In the genomic region with DNA sequence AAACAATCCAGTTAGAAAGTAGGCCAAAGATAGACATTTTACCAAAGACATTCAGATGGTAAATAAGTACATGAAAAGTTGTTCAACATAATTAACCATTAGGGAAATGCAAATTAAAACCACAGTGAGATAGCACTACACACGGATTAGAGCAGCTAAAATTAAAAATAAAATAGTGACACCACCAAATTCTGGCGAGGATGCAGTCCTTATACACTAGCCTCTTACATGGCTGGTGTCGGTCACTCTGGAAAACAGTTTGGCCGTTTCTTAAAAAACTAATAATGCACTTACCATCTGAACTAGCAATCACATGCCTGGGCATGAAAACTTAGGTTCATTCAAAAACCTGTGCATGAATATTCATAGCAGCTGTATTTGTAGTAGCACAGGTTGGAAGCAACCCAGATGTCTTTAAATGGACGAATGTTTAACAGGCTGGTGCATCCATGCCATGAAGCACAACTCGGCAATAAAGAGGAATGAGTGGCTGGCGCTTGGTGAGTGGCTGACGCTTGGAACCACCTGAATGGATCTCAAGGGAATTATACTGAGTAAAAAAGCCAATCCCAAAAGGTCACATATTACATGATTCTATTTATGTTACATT, we compare ENCODE assay signal across 32 cellular contexts.
"Had no signal": no experiment of that assay in that cellular context is flagged by ENCODE, and none has a peak within 500 bp of the region (broad histone marks: within the 10 kb centered on the region; RNA-seq: fewer than 3 reads in every experiment).

No MANE protein-coding gene starts in this region.

- H3K27ac Mint-ChIP-seq: activated naive CD8-positive, alpha-beta T cell treated with anti-CD3 and anti-CD28 coated beads for 36 hours; activated T-cell treated with anti-CD3 and anti-CD28 coated beads, Interleukin-2, amount 50 U/mL, for 24 hours; T-helper 1 cell treated with Interleukin-12 subunit alpha and Interleukin-12 subunit beta and Interleukin-4 antibody, amounts not matched to agents 30 μg/mL and 1 μg/mL, for 36 hours had no signal

- H3K9me3 ChIP-seq: adrenal gland, ascending aorta, colonic mucosa, gastrocnemius medialis, right lobe of liver, SK-N-SH, testis, transverse colon, uterus had no signal

- H3K4me2 ChIP-seq: hepatocyte, SK-N-SH had no signal

- H3K9me3 Mint-ChIP-seq: activated naive CD8-positive, alpha-beta T cell treated with anti-CD3 and anti-CD28 coated beads for 36 hours; activated T-cell treated with anti-CD3 and anti-CD28 coated beads, Interleukin-2, amount 50 U/mL, for 24 hours; naive B cell; T-helper 1 cell treated with Interleukin-12 subunit alpha and Interleukin-12 subunit beta and Interleukin-4 antibody, amounts not matched to agents 30 μg/mL and 1 μg/mL, for 36 hours had no signal

- H3K27me3 ChIP-seq: adrenal gland, ascending aorta, colonic mucosa, gastrocnemius medialis, hepatocyte, right lobe of liver, testis, transverse colon, uterus had no signal

- H3K27me3 Mint-ChIP-seq: activated naive CD8-positive, alpha-beta T cell treated with anti-CD3 and anti-CD28 coated beads for 36 hours; activated T-cell treated with anti-CD3 and anti-CD28 coated beads, Interleukin-2, amount 50 U/mL, for 24 hours; naive B cell had no signal

- DNase-seq: activated CD4-positive, alpha-beta T cell treated with anti-CD3 and anti-CD28 coated beads for 48 hours; activated CD4-positive, alpha-beta T cell treated with anti-CD3 and anti-CD28 coated beads, Interleukin-2, amount 50 U/mL, for 48 hours; activated CD8-positive, alpha-beta memory T cell treated with anti-CD3 and anti-CD28 coated beads, Interleukin-2, amount 50 U/mL, for 48 hours; activated naive CD4-positive, alpha-beta T cell; activated naive CD8-positive, alpha-beta T cell treated with anti-CD3 and anti-CD28 coated beads for 36 hours; activated T-cell treated with anti-CD3 and anti-CD28 coated beads, Interleukin-2, amount 50 U/mL, for 24 hours; adrenal gland; cerebellar nuclear complex; colonic mucosa; effector CD8-positive, alpha-beta T cell; erythroblast; gastrocnemius medialis; left cardiac atrium; left ventricle myocardium superior; mammary epithelial cell; naive B cell; occipital lobe; right lobe of liver; SK-N-SH; stimulated activated CD4-positive, alpha-beta T cell treated with anti-CD3 and anti-CD28 coated beads, Interleukin-2, amount 100 ng/mL, for 48 hours; stimulated activated naive CD8-positive, alpha-beta T cell treated with anti-CD3 and anti-CD28 coated beads, Interleukin-15, Interleukin-2, amounts not matched to agents 100 U/mL and 50 U/mL, for 24 hours; SW 1271; T1000; testis; transverse colon; uterus; WERI-Rb-1 had no signal

- H3K27ac ChIP-seq: adrenal gland, ascending aorta, colonic mucosa, gastrocnemius medialis, hepatocyte, parathyroid adenoma, right lobe of liver, testis, transverse colon, uterus, WERI-Rb-1 had no signal

- H3K79me2 ChIP-seq: hepatocyte, parathyroid adenoma had no signal

- H3K9ac ChIP-seq: parathyroid adenoma, SK-N-SH had no signal

- H3K4me1 ChIP-seq: adrenal gland, ascending aorta, colonic mucosa, parathyroid adenoma, right lobe of liver, testis, transverse colon, uterus had no signal

- H3K36me3 ChIP-seq: colonic mucosa, transverse colon, uterus, WERI-Rb-1 had no signal

- H3K4me3 ChIP-seq: adrenal gland, ascending aorta, colonic mucosa, gastrocnemius medialis, hepatocyte, right lobe of liver, testis, transverse colon, uterus had no signal

- H3K36me3 Mint-ChIP-seq: naive B cell had no signal

- H2AFZ ChIP-seq: hepatocyte, parathyroid adenoma had no signal

- H3K4me3 Mint-ChIP-seq: activated naive CD8-positive, alpha-beta T cell treated with anti-CD3 and anti-CD28 coated beads for 36 hours; activated T-cell treated with anti-CD3 and anti-CD28 coated beads, Interleukin-2, amount 50 U/mL, for 24 hours; naive B cell; T-helper 1 cell treated with Interleukin-12 subunit alpha and Interleukin-12 subunit beta and Interleukin-4 antibody, amounts not matched to agents 30 μg/mL and 1 μg/mL, for 36 hours had no signal

- ATAC-seq: activated CD4-positive, CD25-positive, alpha-beta regulatory T cell treated with anti-CD3 and anti-CD28 coated beads, Interleukin-2, amount 50 U/mL, for 24 hours; gastrocnemius medialis; left cardiac atrium; left ventricle myocardium superior; right lobe of liver; stimulated activated naive CD8-positive, alpha-beta T cell treated with anti-CD3 and anti-CD28 coated beads, Interleukin-15, Interleukin-2, amounts not matched to agents 100 U/mL and 50 U/mL, for 24 hours had no signal
